Comparison of ENCODE assay signal across 19 cellular contexts in the genomic region with DNA sequence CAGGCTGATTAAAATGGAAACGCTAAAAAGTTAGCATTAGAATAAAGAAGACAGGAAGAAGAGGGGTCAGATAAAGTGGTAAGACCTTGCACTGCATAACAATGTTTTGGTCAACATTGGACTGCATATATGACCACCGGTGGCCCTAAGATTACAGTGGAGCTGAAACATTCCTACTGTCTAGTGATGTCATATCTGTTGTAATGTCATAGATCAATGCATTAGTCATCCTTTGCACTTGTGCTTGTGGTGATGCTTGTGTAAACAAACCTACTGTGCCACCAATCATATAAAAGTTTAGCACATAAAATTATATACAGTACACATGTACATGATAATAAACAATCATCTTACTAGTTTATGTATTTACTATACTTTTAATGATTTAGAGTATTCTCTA.
DNase-seq lines count a peak whose midpoint lies in the region; ATAC-seq and TF ChIP-seq lines count a peak whose summit lies in the region.
"Had no signal": no experiment of that assay in that cellular context is flagged by ENCODE, and none has a peak within 500 bp of the region (broad histone marks: within the 10 kb centered on the region; RNA-seq: fewer than 3 reads in every experiment).

No MANE protein-coding gene starts in this region.

- peaks cover 8% of the 10 kb centered on the region for H3K4me1 Mint-ChIP-seq in GM23338
- H3K4me1 Mint-ChIP-seq: naive thymus-derived CD8-positive, alpha-beta T cell had no signal

- no peaks in the 10 kb centered on the region for H3K9me3 Mint-ChIP-seq in GM23338

- H3K4me1 ChIP-seq in GM23338 (ENCODE audit: insufficient read depth) (peaks cover 16% of the 10 kb centered on the region), thyroid gland (no peaks in the 10 kb centered on the region)

- TF ChIP-seq POLR2A in thyroid gland (IDR thresholded peaks at IDR 0.05): no peak

- peak overlapping the region; percentile 27 for H3K4me2 ChIP-seq in GM23338

- H3K27ac ChIP-seq in GM23338 (ENCODE audit: low read depth) (no peak overlapping the region), thyroid gland (no peak overlapping the region)

- no peaks in the 10 kb centered on the region for H3K27me3 Mint-ChIP-seq in GM23338 (ENCODE audit: insufficient read depth, low read depth, poor library complexity)
- H3K27me3 Mint-ChIP-seq: activated CD4-positive, alpha-beta T cell treated with anti-CD3 and anti-CD28 coated beads, Interleukin-2, amount 10 ng/mL, durations not matched to agents 7 days and 5 days; CD4-positive, alpha-beta T cell; naive thymus-derived CD8-positive, alpha-beta T cell had no signal

- intact Hi-C loops in thyroid gland (cut with DNase I): no loop called here

- H3K9me2 ChIP-seq in GM23338 (ENCODE audit: insufficient read depth): no peaks in the 10 kb centered on the region

- H3K4me3 ChIP-seq in GM23338: no peak overlapping the region
- no peak overlapping the region for H3K4me3 ChIP-seq in epithelial cell of proximal tubule (ENCODE audit: low read depth, low read length)
- H3K4me3 ChIP-seq in skeletal muscle cell (ENCODE audit: low read depth, low read length): no peak overlapping the region
- no peak overlapping the region for H3K4me3 ChIP-seq in thyroid gland (replicated peaks in 1 of 3)
- H3K4me3 ChIP-seq: MG63 had no signal

- no peak overlapping the region for H2AFZ ChIP-seq in GM23338

- H3K36me3 ChIP-seq in GM23338 (ENCODE audit: insufficient read depth): peaks cover 18% of the 10 kb centered on the region; the same call in 1 of the 2 replicates
- H3K36me3 ChIP-seq in thyroid gland: peaks cover 6 to 13% of the 10 kb centered on the region in 2 donors

- DNase-seq in GM23338 (ENCODE audit: low spot score): no peak
- peak; percentile 34 for DNase-seq in RKO (ENCODE audit: low spot score)
- DNase-seq in epithelial cell of proximal tubule (ENCODE audit: low read depth): peak; percentile 16
- DNase-seq in skeletal muscle cell (ENCODE audit: low read depth): peak; percentile 24
- DNase-seq in NCI-H187 treated with DMSO at 0.1 percent for 48 hours (lab: John Stamatoyannopoulos, UW): no peak
- DNase-seq in thyroid gland: no peak
- DNase-seq in SKM-1 (lab: John Stamatoyannopoulos, UW; ENCODE audit: unreplicated experiment): no peak
- no peak for DNase-seq in C1 segment of cervical spinal cord (lab: John Stamatoyannopoulos, UW)
- DNase-seq: activated CD4-positive, alpha-beta T cell treated with anti-CD3 and anti-CD28 coated beads, Interleukin-2, amount 10 ng/mL, durations not matched to agents 7 days and 5 days; activated T-cell treated with anti-CD3 and anti-CD28 coated beads, Interleukin-2, amount 50 U/mL, for 1 hour; CD4-positive, alpha-beta T cell; MG63; naive thymus-derived CD8-positive, alpha-beta T cell; NCI-H2081; NCI-H82; posterior cingulate gyrus; Right ventricle myocardium superior; stimulated activated CD4-positive, alpha-beta T cell treated with anti-CD3 and anti-CD28 coated beads, Interleukin-12 subunit alpha, Interleukin-12 subunit beta, amount 100 ng/mL, for 4 hours had no signal

- no peak for ATAC-seq in GM23338
- ATAC-seq: left lobe of liver; naive thymus-derived CD8-positive, alpha-beta T cell had no signal

- H3K27me3 ChIP-seq in GM23338 (ENCODE audit: insufficient read depth) (no peaks in the 10 kb centered on the region), thyroid gland (no peaks in the 10 kb centered on the region)
- H3K27me3 ChIP-seq: MG63 had no signal

- peaks cover 18% of the 10 kb centered on the region for H3K36me3 Mint-ChIP-seq in GM23338 (ENCODE audit: low read depth)

- no peaks in the 10 kb centered on the region for H3K79me2 ChIP-seq in GM23338 (replicated peaks; ENCODE audit: insufficient read depth)

- H3K27ac Mint-ChIP-seq in GM23338: 0 out of 2 replicates have a peak overlapping the region, but pooled peaks have one; percentile 42
- H3K27ac Mint-ChIP-seq: activated CD4-positive, alpha-beta T cell treated with anti-CD3 and anti-CD28 coated beads, Interleukin-2, amount 10 ng/mL, durations not matched to agents 7 days and 5 days; CD4-positive, alpha-beta T cell had no signal

- WGBS in thyroid gland, 2 donors: 92 to 95% methylated on average over 2 of the region's 2 CpGs

- no peaks in the 10 kb centered on the region for H3F3A ChIP-seq in GM23338 (replicated peaks; ENCODE audit: low read depth)

- no peaks in the 10 kb centered on the region for H3K9me3 ChIP-seq in thyroid gland
- H3K9me3 ChIP-seq: MG63 had no signal

- H3K4me3 Mint-ChIP-seq in GM23338: peak overlapping the region; percentile 25; the same call in 1 of the 3 replicates
- H3K4me3 Mint-ChIP-seq: activated CD4-positive, alpha-beta T cell treated with anti-CD3 and anti-CD28 coated beads, Interleukin-2, amount 10 ng/mL, durations not matched to agents 7 days and 5 days; CD4-positive, alpha-beta T cell; naive thymus-derived CD8-positive, alpha-beta T cell had no signal

- TF ChIP-seq CTCF in GM23338 (conservative IDR thresholded peaks at IDR 0.05; ENCODE audit: low read depth in 2 of 2) (no peak), epithelial cell of proximal tubule (conservative IDR thresholded peaks at IDR 0.05; ENCODE audit: low read depth, low read length) (no peak), thyroid gland (IDR thresholded peaks at IDR 0.05) (no peak)

- no peaks in the 10 kb centered on the region for H4K20me1 ChIP-seq in GM23338 (replicated peaks; ENCODE audit: insufficient read depth)

TF ChIP-seq in GM23338, 12 proteins besides CTCF, POLR2A, EP300 and RAD21:
- TF ChIP-seq EZH2phosphoT487 (IDR thresholded peaks at IDR 0.05; ENCODE audit: unreplicated experiment): no peak
- TF ChIP-seq ZNF331 (CRISPR knock-in tag; IDR thresholded peaks at IDR 0.05; ENCODE audit: low read depth): no peak

Comparison
In these comparisons a context has a peak if more than half of its experiments do, and no peak if none do; other contexts are left out.
1. DNase-seq: peak in RKO (single experiment), epithelial cell of proximal tubule (single experiment) and skeletal muscle cell (single experiment); none in GM23338 (single experiment), NCI-H187 treated with DMSO at 0.1 percent for 48 hours (single experiment), thyroid gland (0 of 2), SKM-1 (single experiment) and C1 segment of cervical spinal cord (0 of 14).